ENCODE assay signal across 18 cellular contexts in genomic region chr5:164139423-164139822, GRCh38.
"Had no signal": no experiment of that assay in that cellular context is flagged by ENCODE, and none has a peak within 500 bp of the region (broad histone marks: within the 10 kb centered on the region; RNA-seq: fewer than 3 reads in every experiment).

No MANE protein-coding gene starts in this region.

- H3K9ac ChIP-seq: parathyroid adenoma had no signal

- H3K36me3 ChIP-seq: ascending aorta, breast epithelium, neutrophil, tibial artery, uterus, WERI-Rb-1 had no signal

- H3K27me3 ChIP-seq: ascending aorta, breast epithelium, neutrophil, tibial artery, uterus had no signal

- ATAC-seq: activated naive CD8-positive, alpha-beta T cell treated with anti-CD3 and anti-CD28 coated beads, Interleukin-2, amount 50 U/mL, for 24 hours; activated T-helper 17 cell treated with anti-CD3 and anti-CD28 coated beads, Interleukin-2, amount 50 U/mL, for 72 hours; left ventricle myocardium superior; mucosa of descending colon; naive thymus-derived CD8-positive, alpha-beta T cell; stimulated activated effector memory CD8-positive, alpha-beta T cell treated with anti-CD3 and anti-CD28 coated beads, Interleukin-12 subunit alpha, Interleukin-12 subunit beta, amount 100 ng/mL, for 72 hours had no signal

- H3K27ac ChIP-seq: ascending aorta, breast epithelium, neutrophil, parathyroid adenoma, tibial artery, uterus, WERI-Rb-1 had no signal

- H3K4me1 ChIP-seq: ascending aorta, breast epithelium, parathyroid adenoma, tibial artery, uterus had no signal

- DNase-seq: activated CD4-positive, alpha-beta T cell treated with anti-CD3 and anti-CD28 coated beads, Interleukin-2, amount 50 U/mL, for 48 hours; activated naive CD4-positive, alpha-beta T cell treated with anti-CD3 and anti-CD28 coated beads for 36 hours; activated naive CD8-positive, alpha-beta T cell treated with anti-CD3 and anti-CD28 coated beads, Interleukin-2, amount 50 U/mL, for 24 hours; cerebellar nuclear complex; effector CD8-positive, alpha-beta T cell; foreskin fibroblast; left ventricle myocardium superior; mucosa of descending colon; naive thymus-derived CD8-positive, alpha-beta T cell; tibial artery; uterus; WERI-Rb-1 had no signal

- H3K9me3 ChIP-seq: ascending aorta, breast epithelium, mucosa of descending colon, neutrophil, tibial artery, uterus had no signal

- H3K4me3 ChIP-seq: ascending aorta, breast epithelium, mucosa of descending colon, tibial artery, uterus had no signal

- H2AFZ ChIP-seq: parathyroid adenoma had no signal
